In the genomic region with DNA sequence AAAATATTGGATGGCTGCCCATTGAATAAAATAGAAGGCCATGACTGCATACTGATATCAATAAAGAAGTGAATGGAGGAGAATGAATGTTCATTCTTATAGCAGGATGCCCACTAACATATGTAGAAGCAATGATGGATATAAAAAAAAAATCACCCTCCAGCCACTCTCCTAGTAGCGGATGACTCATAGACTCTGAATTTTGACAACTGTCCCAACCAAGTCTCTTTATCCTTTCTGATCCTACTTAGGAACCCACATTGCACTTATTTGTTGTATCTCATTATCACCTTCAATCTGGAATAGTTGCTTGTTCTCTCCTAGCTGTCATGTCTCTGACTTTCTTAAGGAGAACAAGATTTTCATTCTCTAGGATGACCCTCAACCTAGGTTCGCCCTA, we compare ENCODE assay signal across 16 cellular contexts.
A peak's percentile ranks its signal among the peaks of the same experiment; 100 is the strongest.
DNase-seq lines count a peak whose midpoint lies in the region; ATAC-seq and TF ChIP-seq lines count a peak whose summit lies in the region.
"Had no signal": no experiment of that assay in that cellular context is flagged by ENCODE, and none has a peak within 500 bp of the region (broad histone marks: within the 10 kb centered on the region; RNA-seq: fewer than 3 reads in every experiment).

No MANE protein-coding gene starts in this region.

- H3K9me3 Mint-ChIP-seq in osteocyte (ENCODE audit: unreplicated experiment) = peaks cover 7% of the 10 kb centered on the region
- no peaks in the 10 kb centered on the region for H3K9me3 Mint-ChIP-seq in activated T-helper 1 cell treated with anti-CD3 and anti-CD28 coated beads, Interleukin-12 subunit alpha, Interleukin-12 subunit beta, Interleukin-2, Interleukin-4 antibody, amounts not matched to agents 30 ng/mL and 10 ng/mL and 1 ng/mL, durations not matched to agents 14 hours and 24 hours and 36 hours
- H3K9me3 Mint-ChIP-seq: CD4-positive, alpha-beta T cell had no signal

- H3K27ac ChIP-seq in OCI-LY7 (ENCODE audit: low read depth, low read length, poor library complexity, severe bottlenecking) = no peak overlapping the region
- H3K27ac ChIP-seq: C4-2B, HL-60 had no signal

- POLR2A ChIA-PET in OCI-LY7 (lab: Charles Lee) = no interaction called here

- no peaks in the 10 kb centered on the region; the same call in 1 of the 2 replicates for H3K9me3 ChIP-seq in OCI-LY7 (ENCODE audit: low read length)
- H3K9me3 ChIP-seq: Caco-2 had no signal

- peaks cover 37% of the 10 kb centered on the region for H3K4me1 Mint-ChIP-seq in osteocyte (ENCODE audit: unreplicated experiment)
- H3K4me1 Mint-ChIP-seq in activated T-helper 1 cell treated with anti-CD3 and anti-CD28 coated beads, Interleukin-12 subunit alpha, Interleukin-12 subunit beta, Interleukin-2, Interleukin-4 antibody, amounts not matched to agents 30 ng/mL and 10 ng/mL and 1 ng/mL, durations not matched to agents 14 hours and 24 hours and 36 hours (ENCODE audit: low read depth) = no peaks in the 10 kb centered on the region

- no peaks in the 10 kb centered on the region for H3K27me3 Mint-ChIP-seq in osteocyte (ENCODE audit: unreplicated experiment)
- H3K27me3 Mint-ChIP-seq in activated T-helper 1 cell treated with anti-CD3 and anti-CD28 coated beads, Interleukin-12 subunit alpha, Interleukin-12 subunit beta, Interleukin-2, Interleukin-4 antibody, amounts not matched to agents 30 ng/mL and 10 ng/mL and 1 ng/mL, durations not matched to agents 14 hours and 24 hours and 36 hours (ENCODE audit: insufficient read depth) = peaks cover 2% of the 10 kb centered on the region
- H3K27me3 Mint-ChIP-seq: CD4-positive, alpha-beta T cell had no signal

- H3K4me3 Mint-ChIP-seq in osteocyte (ENCODE audit: unreplicated experiment) = no peak overlapping the region
- no peak overlapping the region for H3K4me3 Mint-ChIP-seq in activated T-helper 1 cell treated with anti-CD3 and anti-CD28 coated beads, Interleukin-12 subunit alpha, Interleukin-12 subunit beta, Interleukin-2, Interleukin-4 antibody, amounts not matched to agents 30 ng/mL and 10 ng/mL and 1 ng/mL, durations not matched to agents 14 hours and 24 hours and 36 hours
- H3K4me3 Mint-ChIP-seq: CD4-positive, alpha-beta T cell; H9 had no signal

- H4K20me1 ChIP-seq in OCI-LY7 (ENCODE audit: insufficient read depth, low read length) = no peaks in the 10 kb centered on the region

- no peaks in the 10 kb centered on the region for H3K79me2 ChIP-seq in OCI-LY7 (ENCODE audit: insufficient read depth, low read depth, low read length)

- no peak overlapping the region for H3K4me2 ChIP-seq in OCI-LY7 (ENCODE audit: low read length)

- no peaks in the 10 kb centered on the region for H3K9me2 ChIP-seq in OCI-LY7 (ENCODE audit: insufficient read depth, low read length)

- no peak for TF ChIP-seq CTCF in OCI-LY7 (conservative IDR thresholded peaks at IDR 0.05; ENCODE audit: low read length)
- no peak for TF ChIP-seq CTCF in osteocyte (IDR thresholded peaks at IDR 0.05)

- intact Hi-C loops in OCI-LY7 (cut with micrococcal nuclease; ENCODE audit: unreplicated experiment) = no loop called here
- intact Hi-C loops in activated T-helper 1 cell treated with anti-CD3 and anti-CD28 coated beads, Interleukin-12 subunit alpha, Interleukin-12 subunit beta, Interleukin-2, Interleukin-4 antibody, amounts not matched to agents 30 ng/mL and 10 ng/mL and 1 ng/mL, durations not matched to agents 14 hours and 24 hours and 36 hours (cut with micrococcal nuclease) = no loop called here

- H3K4me3 ChIP-seq in OCI-LY7 (ENCODE audit: low read depth, low read length, poor library complexity, severe bottlenecking) = no peak overlapping the region
- H3K4me3 ChIP-seq: GM12878 had no signal

- H3K27ac Mint-ChIP-seq in osteocyte (ENCODE audit: unreplicated experiment) = peak overlapping the region; percentile 21
- H3K27ac Mint-ChIP-seq in activated T-helper 1 cell treated with anti-CD3 and anti-CD28 coated beads, Interleukin-12 subunit alpha, Interleukin-12 subunit beta, Interleukin-2, Interleukin-4 antibody, amounts not matched to agents 30 ng/mL and 10 ng/mL and 1 ng/mL, durations not matched to agents 14 hours and 24 hours and 36 hours = no peak overlapping the region
- H3K27ac Mint-ChIP-seq: CD4-positive, alpha-beta T cell; H9 had no signal

- DNase-seq in EH (ENCODE audit: low read depth) (peak; percentile 58), OCI-LY7 (ENCODE audit: low spot score) (no peak), osteocyte (ENCODE audit: extremely low spot score, unreplicated experiment) (no peak), NCI-H69 (lab: John Stamatoyannopoulos, UW) (no peak), NCI-H187 (lab: John Stamatoyannopoulos, UW) (no peak)
- DNase-seq in activated T-helper 1 cell treated with anti-CD3 and anti-CD28 coated beads, Interleukin-12 subunit alpha, Interleukin-12 subunit beta, Interleukin-2, Interleukin-4 antibody, amounts not matched to agents 30 ng/mL and 10 ng/mL and 1 ng/mL, durations not matched to agents 14 hours and 24 hours and 36 hours (ENCODE audit: low spot score) = no peak
- DNase-seq: AML-193; Caco-2; CD4-positive, alpha-beta T cell; DMS79; H9 had no signal

- CTCF ChIA-PET in OCI-LY7 (lab: Charles Lee; ENCODE audit: unreplicated experiment) = no interaction called here

- H3K4me1 ChIP-seq in OCI-LY7 (ENCODE audit: insufficient read depth, low read length, poor library complexity, severe bottlenecking) = peaks cover 7% of the 10 kb centered on the region
- H3K4me1 ChIP-seq: Caco-2 had no signal

- ATAC-seq in esophagus mucosa = peak; percentile 26
- no peak for ATAC-seq in GM21786 (IDR thresholded peaks at IDR 0.05; ENCODE audit: unreplicated experiment)
- ATAC-seq: GM12878 had no signal

- no TSS peak for BruUV-seq in OCI-LY7 (replicated peaks; lab: Mats Ljungman, UMichigan)

- H3K36me3 ChIP-seq in OCI-LY7 (ENCODE audit: insufficient read depth, low read length) = no peaks in the 10 kb centered on the region

- 0 out of 2 replicates have a peak overlapping the region, but pooled peaks have one; percentile 28 for H2AFZ ChIP-seq in OCI-LY7 (ENCODE audit: low read length)

- no peaks in the 10 kb centered on the region for H3K36me3 Mint-ChIP-seq in osteocyte (ENCODE audit: unreplicated experiment)
- H3K36me3 Mint-ChIP-seq in activated T-helper 1 cell treated with anti-CD3 and anti-CD28 coated beads, Interleukin-12 subunit alpha, Interleukin-12 subunit beta, Interleukin-2, Interleukin-4 antibody, amounts not matched to agents 30 ng/mL and 10 ng/mL and 1 ng/mL, durations not matched to agents 14 hours and 24 hours and 36 hours (ENCODE audit: low read depth) = no peaks in the 10 kb centered on the region
